In genomic region chr9:136484153-136485048, GRCh38 we compare ENCODE assay signal across 8 cellular contexts. TPM values are rescaled to one million over a fixed set of nuclear protein-coding genes. Genes with fewer than 3 reads are reported as not detected.
DNase-seq lines count a peak whose midpoint lies in the region; FAIRE-seq and TF ChIP-seq lines count a peak whose summit lies in the region.

No MANE protein-coding gene starts in this region.

- peaks cover 25% of the 10 kb centered on the region for H3K27me3 ChIP-seq in adipocyte (replicated peaks; ENCODE audit: control insufficient read depth, insufficient read depth, low read length)

- H3K36me3 ChIP-seq in ES-I3 (ENCODE audit: insufficient read depth, low read length) (no peaks in the 10 kb centered on the region), adipocyte (ENCODE audit: control insufficient read depth, insufficient read depth, low read length, severe bottlenecking) (no peaks in the 10 kb centered on the region), kidney (ENCODE audit: control insufficient read depth in 1 of 2, insufficient read depth in 2 of 2, low read length in 2 of 2) (no peaks in the 10 kb centered on the region)

- H3K9ac ChIP-seq in ES-I3 (ENCODE audit: low read depth, low read length) = peak overlapping the region; percentile 100; the same call in 1 of the 2 replicates
- H3K9ac ChIP-seq in adipocyte (ENCODE audit: low read length) = peak overlapping the region; percentile 89
- peak overlapping the region in 1 of 2 donors; percentile 67 for H3K9ac ChIP-seq in kidney (ENCODE audit: low read length in 2 of 2)

- intact Hi-C loops in kidney (cut with DNase I) = loop anchor here (5.0 kb wide), 1 partner anchor 143 kb away; no protein-coding TSS in a partner anchor

- TF ChIP-seq CTCF in kidney (IDR thresholded peaks at IDR 0.05; ENCODE audit: borderline replicate concordance, extremely low read depth, insufficient read depth) = no peak

- H3K9me3 ChIP-seq in ES-I3 (ENCODE audit: control insufficient read depth, insufficient read depth, low read length) = no peaks in the 10 kb centered on the region
- H3K9me3 ChIP-seq in adipocyte (ENCODE audit: control insufficient read depth, low read length) = no peaks in the 10 kb centered on the region
- H3K9me3 ChIP-seq in kidney (ENCODE audit: control insufficient read depth in 1 of 2, low read length in 2 of 2) = no peaks in the 10 kb centered on the region

- FAIRE-seq in kidney (lab: Jason Lieb, UNC) = no peak

- H3K4me1 ChIP-seq in ES-I3 (ENCODE audit: insufficient read depth, low read length) (peaks cover 8% of the 10 kb centered on the region), adipocyte (ENCODE audit: control insufficient read depth, insufficient read depth, low read length) (peaks cover 21% of the 10 kb centered on the region), kidney (ENCODE audit: control insufficient read depth in 1 of 2, insufficient read depth in 1 of 2, low read depth in 1 of 2, low read length in 2 of 2) (peaks cover 17 to 28% of the 10 kb centered on the region in 2 donors)

- DNase-seq in M059J (ENCODE audit: low read depth) = peak; percentile 54
- DNase-seq in adipocyte (ENCODE audit: low read depth) = no peak
- DNase-seq in kidney = peak; percentile 90
- peak in 3 of 49 donors; percentile 38 to 57 (median 39) for DNase-seq in substantia nigra (lab: John Stamatoyannopoulos, UW)
- no peak for DNase-seq in stimulated activated CD8-positive, alpha-beta memory T cell treated with anti-CD3 and anti-CD28 coated beads, Interleukin-4, amount 100 ng/mL, for 48 hours
- DNase-seq in stimulated activated naive CD4-positive, alpha-beta T cell treated with Interleukin-2 at 50 U/mL for 16 hours (lab: John Stamatoyannopoulos, UW) = no peak
- no peak for DNase-seq in DMS114 treated with DMSO at 0.1 percent for 48 hours (lab: John Stamatoyannopoulos, UW; ENCODE audit: unreplicated experiment)

- H3K4me3 ChIP-seq in adipocyte (ENCODE audit: low read length) = peak overlapping the region; percentile 84
- H3K4me3 ChIP-seq in kidney (ENCODE audit: low read length in 2 of 2) = peak overlapping the region in 1 of 2 donors; percentile 76

- H3K27ac ChIP-seq in kidney (ENCODE audit: low read depth in 2 of 2, low read length in 2 of 2) = peak overlapping the region; percentile 100
- H3K27ac ChIP-seq in substantia nigra (ENCODE audit: low read depth, low read length, poor library complexity, severe bottlenecking) = peak overlapping the region; percentile 100

RNA-seq across cellular contexts. Expression of gene SEC16A, which starts 1.6 kb away (rescaled TPM):
- 20.7 and 42.6 TPM in 2 replicates for total RNA-seq in M059J (2014; rRNA removed; shearing (Covaris generic))
- 67.1 TPM for total RNA-seq in kidney
- 37.0 TPM for polyA plus RNA-seq in kidney (ENCODE audit: insufficient read depth, low read depth, low replicate concordance)

RNA-seq across cellular contexts. Expression of gene INPP5E, which starts 44.8 kb away (rescaled TPM):
- 7.6 TPM in 2 replicates for total RNA-seq in M059J (2014; rRNA removed; shearing (Covaris generic))
- 14.0 TPM for total RNA-seq in kidney
- 6.9 TPM for polyA plus RNA-seq in kidney (ENCODE audit: insufficient read depth, low read depth, low replicate concordance)

Comparison
In these comparisons a context has a peak if more than half of its experiments do, and no peak if none do; other contexts are left out.
1. DNase-seq: peak in M059J (single experiment) and kidney (single experiment); none in adipocyte (single experiment), stimulated activated CD8-positive, alpha-beta memory T cell treated with anti-CD3 and anti-CD28 coated beads, Interleukin-4, amount 100 ng/mL, for 48 hours (single experiment), stimulated activated naive CD4-positive, alpha-beta T cell treated with Interleukin-2 at 50 U/mL for 16 hours (single experiment) and DMS114 treated with DMSO at 0.1 percent for 48 hours (single experiment).